In the genomic region with DNA sequence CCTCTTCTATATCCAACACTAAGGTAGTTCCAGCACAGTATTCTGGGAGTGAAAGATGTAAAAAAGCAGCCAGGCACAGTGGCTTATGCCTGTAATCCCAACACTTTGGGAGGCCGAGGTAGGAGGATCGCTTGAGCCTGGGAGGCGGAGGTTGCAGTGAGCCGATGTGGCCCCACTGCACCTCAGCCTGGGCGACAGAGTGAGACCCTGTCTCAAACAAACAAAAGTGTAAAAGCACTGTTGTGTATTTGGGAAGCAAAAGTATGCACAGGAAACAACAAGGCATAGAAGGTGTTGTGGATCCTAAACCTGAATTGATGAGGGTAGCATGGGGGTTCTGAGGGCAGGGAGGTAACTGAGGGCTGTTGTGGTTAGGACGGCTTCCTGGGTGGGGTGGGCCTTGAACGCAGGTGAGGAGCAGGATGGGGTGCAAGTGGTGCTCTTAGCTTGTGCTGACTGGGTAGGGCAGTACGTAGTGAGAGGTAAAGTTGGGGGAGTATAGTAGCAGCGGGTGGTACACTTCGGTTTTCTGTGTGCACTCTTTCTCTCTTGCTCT, we compare ENCODE assay signal across 9 cellular contexts.
DNase-seq lines count a peak whose midpoint lies in the region; ATAC-seq and TF ChIP-seq lines count a peak whose summit lies in the region.
"Had no signal": no experiment of that assay in that cellular context is flagged by ENCODE, and none has a peak within 500 bp of the region (broad histone marks: within the 10 kb centered on the region; RNA-seq: fewer than 3 reads in every experiment).

No MANE protein-coding gene starts in this region.

- 71 to 77% methylated on average over 10 of the region's 10 CpGs for WGBS in aorta, 2 donors

- no peaks in the 10 kb centered on the region for H3K36me3 Mint-ChIP-seq in activated T-helper 17 cell treated with anti-CD3 and anti-CD28 coated beads, Interleukin-2, amount 50 U/mL, for 72 hours (ENCODE audit: low read depth)

- TF ChIP-seq CTCF in lower lobe of right lung (IDR thresholded peaks at IDR 0.05): no peak

- H3K4me3 Mint-ChIP-seq in activated T-helper 17 cell treated with anti-CD3 and anti-CD28 coated beads, Interleukin-2, amount 50 U/mL, for 72 hours: peak overlapping the region; percentile 86

- no peaks in the 10 kb centered on the region for H3K9me3 Mint-ChIP-seq in activated T-helper 17 cell treated with anti-CD3 and anti-CD28 coated beads, Interleukin-2, amount 50 U/mL, for 72 hours

- peak; percentile 48 to 92 (median 76) for DNase-seq in stimulated activated naive CD4-positive, alpha-beta T cell (lab: John Stamatoyannopoulos, UW)
- no peak for DNase-seq in stimulated activated naive CD4-positive, alpha-beta T cell treated with Interleukin-2 at 50 U/mL for 16 hours (lab: John Stamatoyannopoulos, UW)
- DNase-seq in lower lobe of right lung: no peak
- no peak for DNase-seq in aorta
- DNase-seq in NOMO-1 treated with DMSO at 0.1 percent for 48 hours (lab: John Stamatoyannopoulos, UW; ENCODE audit: unreplicated experiment): no peak
- no peak for DNase-seq in GM03348 (ENCODE audit: low spot score)
- DNase-seq: NCI-H1436 had no signal

- H3K27me3 Mint-ChIP-seq in activated T-helper 17 cell treated with anti-CD3 and anti-CD28 coated beads, Interleukin-2, amount 50 U/mL, for 72 hours: no peaks in the 10 kb centered on the region

- ATAC-seq in activated T-helper 17 cell treated with anti-CD3 and anti-CD28 coated beads, Interleukin-2, amount 50 U/mL, for 72 hours (replicated peaks): no peak
- no peak for ATAC-seq in lower lobe of right lung
- ATAC-seq in aorta (ENCODE audit: low FRiP score): no peak
- no peak for ATAC-seq in HG02678 (IDR thresholded peaks at IDR 0.05; ENCODE audit: unreplicated experiment)

- intact Hi-C loops in lower lobe of right lung (cut with DNase I): no loop called here
- intact Hi-C loops in aorta (cut with DNase I): no loop called here

- H3K27ac ChIP-seq in lower lobe of right lung (peak overlapping the region; percentile 78), aorta (ENCODE audit: low read depth in 1 of 2, low read length in 2 of 2) (peak overlapping the region; percentile 54 to 97)

- peaks cover 99% of the 10 kb centered on the region for H3K4me1 ChIP-seq in lower lobe of right lung
- H3K4me1 ChIP-seq in aorta (ENCODE audit: control insufficient read depth in 1 of 2, insufficient read depth in 2 of 2, low read length in 2 of 2): peaks cover 12 to 31% of the 10 kb centered on the region in 2 donors

- H3K4me1 Mint-ChIP-seq in activated T-helper 17 cell treated with anti-CD3 and anti-CD28 coated beads, Interleukin-2, amount 50 U/mL, for 72 hours: peaks cover 61% of the 10 kb centered on the region

- H3K27me3 ChIP-seq in lower lobe of right lung (ENCODE audit: low read depth) (no peaks in the 10 kb centered on the region), aorta (ENCODE audit: control insufficient read depth in 1 of 2, insufficient read depth in 2 of 2, low read length in 1 of 2) (no peaks in the 10 kb centered on the region)

- peak overlapping the region; percentile 93 for H3K27ac Mint-ChIP-seq in activated T-helper 17 cell treated with anti-CD3 and anti-CD28 coated beads, Interleukin-2, amount 50 U/mL, for 72 hours

- H3K4me3 ChIP-seq in lower lobe of right lung (no peak overlapping the region), aorta (ENCODE audit: low read length in 2 of 2) (no peak overlapping the region)

- H3K36me3 ChIP-seq in lower lobe of right lung: no peaks in the 10 kb centered on the region
- H3K36me3 ChIP-seq in aorta (ENCODE audit: control insufficient read depth in 1 of 2, insufficient read depth in 2 of 2, low read length in 1 of 2): no peaks in the 10 kb centered on the region

- H3K9me3 ChIP-seq in lower lobe of right lung (no peaks in the 10 kb centered on the region), aorta (ENCODE audit: control insufficient read depth, low read length) (no peaks in the 10 kb centered on the region)

Comparison
In these comparisons a context has a peak if more than half of its experiments do, and no peak if none do; other contexts are left out.
1. DNase-seq: peak in stimulated activated naive CD4-positive, alpha-beta T cell (6 of 6); none in stimulated activated naive CD4-positive, alpha-beta T cell treated with Interleukin-2 at 50 U/mL for 16 hours (single experiment), lower lobe of right lung (single experiment), aorta (0 of 2), NOMO-1 treated with DMSO at 0.1 percent for 48 hours (single experiment) and GM03348 (single experiment).